ENCODE assay signal across 27 cellular contexts in genomic region chr19:54428323-54429175, GRCh38. TPM values are rescaled to one million over a fixed set of nuclear protein-coding genes. Genes with fewer than 3 reads are reported as not detected.
"Had no signal": no experiment of that assay in that cellular context is flagged by ENCODE, and none has a peak within 500 bp of the region (broad histone marks: within the 10 kb centered on the region; RNA-seq: fewer than 3 reads in every experiment).

No MANE protein-coding gene starts in this region.

- ATAC-seq: lower lobe of right lung; stimulated activated memory B cell treated with anti-CD40 and anti-IgM and Interleukin-4, amounts not matched to agents 10 μg/mL and 1 μg/mL and 100 μg/mL, for 72 hours; T-helper 17 cell had no signal

- H3K9me3 Mint-ChIP-seq: nephron progenitor cell; stimulated activated memory B cell treated with anti-CD40 and anti-IgM and Interleukin-4, amounts not matched to agents 10 μg/mL and 1 μg/mL and 100 μg/mL, for 72 hours had no signal

- H2AFZ ChIP-seq: hepatocyte had no signal

- H3K4me3 ChIP-seq: hepatocyte, lower lobe of right lung, prostate gland, right atrium auricular region, skin epidermis, thyroid gland had no signal

- H3K27ac ChIP-seq: epithelial cell of prostate, hepatocyte, lower lobe of right lung, prostate gland, right atrium auricular region, skin epidermis, thyroid gland, VCaP had no signal

- H3K36me3 Mint-ChIP-seq: stimulated activated memory B cell treated with anti-CD40 and anti-IgM and Interleukin-4, amounts not matched to agents 10 μg/mL and 1 μg/mL and 100 μg/mL, for 72 hours had no signal

- H3K4me2 ChIP-seq: hepatocyte had no signal

- H3K27me3 ChIP-seq: right atrium auricular region, thyroid gland had no signal

- H3K9me3 ChIP-seq: lower lobe of right lung, prostate gland, right atrium auricular region, thyroid gland had no signal

- H3K27ac Mint-ChIP-seq: nephron progenitor cell; stimulated activated memory B cell treated with anti-CD40 and anti-IgM and Interleukin-4, amounts not matched to agents 10 μg/mL and 1 μg/mL and 100 μg/mL, for 72 hours; T-helper 17 cell had no signal

- H3K4me3 Mint-ChIP-seq: stimulated activated memory B cell treated with anti-CD40 and anti-IgM and Interleukin-4, amounts not matched to agents 10 μg/mL and 1 μg/mL and 100 μg/mL, for 72 hours; T-helper 17 cell had no signal

- FAIRE-seq: astrocyte, islet of Langerhans, urothelium cell line had no signal

- H3K36me3 ChIP-seq: lower lobe of right lung, prostate gland, right atrium auricular region, thyroid gland had no signal

- DNase-seq: activated CD4-positive, alpha-beta T cell treated with anti-CD3 and anti-CD28 coated beads for 1 hour; activated CD8-positive, alpha-beta memory T cell treated with anti-CD3 and anti-CD28 coated beads for 24 hours; activated CD8-positive, alpha-beta memory T cell treated with anti-CD3 and anti-CD28 coated beads, Interleukin-2, amount 50 U/mL, for 48 hours; activated effector memory CD4-positive, alpha-beta T cell treated with Interleukin-2 at 50 U/mL for 16 hours; activated naive CD4-positive, alpha-beta T cell treated with anti-CD3 and anti-CD28 coated beads, Interleukin-2, amount 50 U/mL, for 16 hours; activated T-cell treated with anti-CD3 and anti-CD28 coated beads, Interleukin-2, amount 50 U/mL, for 48 hours; foreskin fibroblast; lower lobe of right lung; nephron progenitor cell; stimulated activated CD4-positive, alpha-beta T cell treated with anti-CD3 and anti-CD28 coated beads, Interleukin-15, amount 100 ng/mL, for 24 hours; stimulated activated CD4-positive, alpha-beta T cell treated with anti-CD3 and anti-CD28 coated beads, Interleukin-4, amount 100 ng/mL, for 1 hour; T-helper 17 cell; thyroid gland had no signal

RNA-seq across cellular contexts. Expression of gene TTYH1, which starts 13.3 kb away (rescaled TPM):
- total RNA-seq: chondrocyte, dermis microvascular lymphatic vessel endothelial cell, glomerular endothelial cell, lower lobe of right lung, mesenteric fat pad, T-helper 17 cell had no signal

RNA-seq across cellular contexts. Expression of gene CDC42EP5, which starts 44.5 kb away (rescaled TPM):
- total RNA-seq: T-helper 17 cell had no signal
